20 cellular contexts compared by ENCODE assay signal in genomic region chr16:49836668-49837067, GRCh38. TPM values are rescaled to one million over a fixed set of nuclear protein-coding genes. Genes with fewer than 3 reads are reported as not detected.
DNase-seq lines count a peak whose midpoint lies in the region; ATAC-seq and TF ChIP-seq lines count a peak whose summit lies in the region.
"Had no signal": no experiment of that assay in that cellular context is flagged by ENCODE, and none has a peak within 500 bp of the region (broad histone marks: within the 10 kb centered on the region; RNA-seq: fewer than 3 reads in every experiment).

No MANE protein-coding gene starts in this region.

- H3K27me3 ChIP-seq in right atrium auricular region (no peaks in the 10 kb centered on the region), lower lobe of right lung (ENCODE audit: low read depth) (peaks cover 10% of the 10 kb centered on the region), skeletal muscle tissue (ENCODE audit: control insufficient read depth in 3 of 3, insufficient read depth in 3 of 3, low read length in 3 of 3) (no peaks in the 10 kb centered on the region)
- H3K27me3 ChIP-seq in effector memory CD4-positive, alpha-beta T cell (replicated peaks; ENCODE audit: control insufficient read depth, insufficient read depth, low read length, poor library complexity, severe bottlenecking) = peaks cover 11% of the 10 kb centered on the region

- H3K36me3 ChIP-seq in right atrium auricular region (no peaks in the 10 kb centered on the region), lower lobe of right lung (no peaks in the 10 kb centered on the region), skeletal muscle tissue (ENCODE audit: control insufficient read depth in 3 of 3, insufficient read depth in 3 of 3, low read length in 3 of 3) (no peaks in the 10 kb centered on the region)
- no peaks in the 10 kb centered on the region for H3K36me3 ChIP-seq in effector memory CD4-positive, alpha-beta T cell (ENCODE audit: control insufficient read depth, insufficient read depth, low read length)

- intact Hi-C loops in Right ventricle myocardium inferior (cut with DNase I) (loop anchor here (5.0 kb wide), 1 partner anchor 69 kb away; no protein-coding TSS in a partner anchor), lower lobe of right lung (cut with DNase I) (no loop called here)

- TF ChIP-seq CTCF in right atrium auricular region (IDR thresholded peaks at IDR 0.05) = no peak
- no peak for TF ChIP-seq CTCF in lower lobe of right lung (IDR thresholded peaks at IDR 0.05)

- ATAC-seq in Right ventricle myocardium inferior = no peak
- no peak for ATAC-seq in lower lobe of right lung
- ATAC-seq in HG02610 (IDR thresholded peaks at IDR 0.05; ENCODE audit: unreplicated experiment) = no peak
- ATAC-seq in HG03097 (IDR thresholded peaks at IDR 0.05; ENCODE audit: low FRiP score, unreplicated experiment) = no peak
- ATAC-seq: A549; stimulated activated naive CD8-positive, alpha-beta T cell treated with anti-CD3 and anti-CD28 coated beads, Interleukin-15, amount 100 ng/mL, for 72 hours had no signal

- H3K4me3 ChIP-seq in right atrium auricular region (no peak overlapping the region), lower lobe of right lung (no peak overlapping the region), skeletal muscle tissue (ENCODE audit: low read length in 3 of 3) (peak overlapping the region in 1 of 3 donors; percentile 22)
- no peak overlapping the region for H3K4me3 ChIP-seq in effector memory CD4-positive, alpha-beta T cell (ENCODE audit: insufficient read depth, low read depth, low read length, poor library complexity, severe bottlenecking)
- H3K4me3 ChIP-seq: A549, K562 had no signal

- no peak for DNase-seq in right atrium auricular region (ENCODE audit: low spot score)
- no peak for DNase-seq in Right ventricle myocardium inferior (ENCODE audit: missing footprints)
- no peak for DNase-seq in lower lobe of right lung
- no peak for DNase-seq in activated CD4-positive, alpha-beta T cell treated with anti-CD3 and anti-CD28 coated beads, Interleukin-2, amount 50 U/mL, for 4 hours
- no peak for DNase-seq in effector memory CD4-positive, alpha-beta T cell
- DNase-seq: activated B cell treated with CpG ODN at 0.5 μM for 24 hours; DMS 273 treated with DMSO at 0.1 percent for 48 hours; GDM1; mesenchymal stem cell; NCI-H2081 treated with DMSO at 0.1 percent for 48 hours; NCI-H524; SHP77; stimulated activated naive CD8-positive, alpha-beta T cell treated with anti-CD3 and anti-CD28 coated beads, Interleukin-15, amount 100 ng/mL, for 72 hours; T-helper 2 cell had no signal

- peaks cover 0 to 81% of the 10 kb centered on the region in 2 donors for H3K4me1 ChIP-seq in right atrium auricular region
- peaks cover 62% of the 10 kb centered on the region for H3K4me1 ChIP-seq in lower lobe of right lung
- H3K4me1 ChIP-seq in skeletal muscle tissue (ENCODE audit: control insufficient read depth in 3 of 3, insufficient read depth in 3 of 3, low read length in 3 of 3) = peaks cover 78 to 89% (median 82%) of the 10 kb centered on the region in 3 donors
- H3K4me1 ChIP-seq in effector memory CD4-positive, alpha-beta T cell (ENCODE audit: control insufficient read depth, insufficient read depth, low read length, poor library complexity, severe bottlenecking) = no peaks in the 10 kb centered on the region
- H3K4me1 ChIP-seq: A549 had no signal

- H3K27ac ChIP-seq in right atrium auricular region (peak overlapping the region; percentile 68 to 79), lower lobe of right lung (peak overlapping the region; percentile 82), skeletal muscle tissue (ENCODE audit: low read depth, low read length) (peak overlapping the region; percentile 92)
- H3K27ac ChIP-seq in effector memory CD4-positive, alpha-beta T cell (ENCODE audit: insufficient read depth, low read length, poor library complexity, severe bottlenecking) = no peak overlapping the region
- H3K27ac ChIP-seq: A549, C4-2B had no signal

- H3K9me3 ChIP-seq in right atrium auricular region (no peaks in the 10 kb centered on the region), lower lobe of right lung (no peaks in the 10 kb centered on the region), skeletal muscle tissue (ENCODE audit: control insufficient read depth in 3 of 3, low read length in 3 of 3) (no peaks in the 10 kb centered on the region)
- H3K9me3 ChIP-seq in effector memory CD4-positive, alpha-beta T cell (ENCODE audit: control insufficient read depth, low read length) = no peaks in the 10 kb centered on the region
- H3K9me3 ChIP-seq: A549 had no signal

- peak overlapping the region; percentile 42 to 80 (median 75) for H3K9ac ChIP-seq in skeletal muscle tissue (ENCODE audit: low read depth in 1 of 3, low read length in 3 of 3)

RNA-seq across cellular contexts. Expression of gene ZNF423, which starts 19.2 kb away (rescaled TPM):
- total RNA-seq in right atrium auricular region (10 to 100 TPM in 1 of 2 donors, 1 to 10 TPM in 1; 8.5 to 10.7 TPM), Right ventricle myocardium inferior (8.8 TPM), lower lobe of right lung (10.7 TPM), skeletal muscle tissue (16.7 TPM)
- total RNA-seq: activated B cell treated with CpG ODN at 0.5 μM for 24 hours, K562 had no signal
